In genomic region chr10:123865880-123866279, GRCh38 we compare ENCODE assay signal across 18 cellular contexts. TPM values are rescaled to one million over a fixed set of nuclear protein-coding genes. Genes with fewer than 3 reads are reported as not detected.
"Had no signal": no experiment of that assay in that cellular context is flagged by ENCODE, and none has a peak within 500 bp of the region (broad histone marks: within the 10 kb centered on the region; RNA-seq: fewer than 3 reads in every experiment).

No MANE protein-coding gene starts in this region.

- H3K36me3 ChIP-seq: right lobe of liver had no signal

- H3K27ac ChIP-seq: foreskin keratinocyte, right lobe of liver had no signal

- H3K9me3 ChIP-seq: right lobe of liver, tibial nerve had no signal

- H3K4me1 ChIP-seq: foreskin keratinocyte, right lobe of liver had no signal

- H3K4me3 ChIP-seq: lung, right lobe of liver, tibial nerve had no signal

- ATAC-seq: activated CD8-positive, alpha-beta T cell treated with anti-CD3 and anti-CD28 coated beads for 36 hours; activated T-helper 17 cell treated with anti-CD3 and anti-CD28 coated beads, Interleukin-2, amount 50 U/mL, for 72 hours; left lobe of liver; right lobe of liver; stimulated activated memory B cell treated with anti-CD40 and anti-IgM and Interleukin-4, amounts not matched to agents 10 μg/mL and 1 μg/mL and 100 μg/mL, for 72 hours had no signal

- DNase-seq: activated CD4-positive, alpha-beta T cell treated with anti-CD3 and anti-CD28 coated beads, Interleukin-2, amount 10 ng/mL, durations not matched to agents 24 days and 14 days; activated naive CD4-positive, alpha-beta T cell; activated T-cell treated with anti-CD3 and anti-CD28 coated beads, Interleukin-2, amount 50 U/mL, for 1 hour; anterior cingulate cortex; effector CD8-positive, alpha-beta T cell; foreskin keratinocyte; glutamatergic neuron; right lobe of liver; stimulated activated CD4-positive, alpha-beta T cell treated with anti-CD3 and anti-CD28 coated beads, Interleukin-4, amount 100 ng/mL, for 24 hours; T1000 had no signal

- H3K27me3 ChIP-seq: right lobe of liver, tibial nerve had no signal

RNA-seq across cellular contexts. Expression of gene CPXM2, which starts 25.7 kb away (rescaled TPM):
- total RNA-seq: activated CD4-positive, alpha-beta T cell treated with anti-CD3 and anti-CD28 coated beads, Interleukin-2, amount 10 ng/mL, durations not matched to agents 24 days and 14 days; activated CD8-positive, alpha-beta T cell treated with anti-CD3 and anti-CD28 coated beads for 36 hours; activated T-helper 17 cell treated with anti-CD3 and anti-CD28 coated beads, Interleukin-2, amount 50 U/mL, for 72 hours; foreskin keratinocyte; T-helper 1 cell treated with Interleukin-12 subunit alpha and Interleukin-12 subunit beta and Interleukin-4 antibody, amounts not matched to agents 30 ng/mL and 1 ng/mL, for 36 hours had no signal
- polyA plus RNA-seq: foreskin keratinocyte, neural cell had no signal
